1 cellular context compared by ENCODE assay signal in genomic region chr15:78065973-78066946, GRCh38.
TF ChIP-seq lines count a peak whose summit lies in the region.

No MANE protein-coding gene starts in this region.

TF ChIP-seq in GM23338, 12 proteins besides CTCF, POLR2A, EP300 and RAD21 (continued from another document):
- no peak for TF ChIP-seq REST (IDR thresholded peaks at IDR 0.05; ENCODE audit: unreplicated experiment)
TF ChIP-seq in GM23338: peak in this region for 0.
